In genomic region chr7:514651-515598, GRCh38 we compare ENCODE assay signal across 9 cellular contexts. TPM values are rescaled to one million over a fixed set of nuclear protein-coding genes. Genes with fewer than 3 reads are reported as not detected.
DNase-seq lines count a peak whose midpoint lies in the region; ATAC-seq and TF ChIP-seq lines count a peak whose summit lies in the region.
"Had no signal": no experiment of that assay in that cellular context is flagged by ENCODE, and none has a peak within 500 bp of the region (broad histone marks: within the 10 kb centered on the region; RNA-seq: fewer than 3 reads in every experiment).

No MANE protein-coding gene starts in this region.

- no peak overlapping the region for H3K14ac ChIP-seq in trophoblast cell (ENCODE audit: low read length)

- H2AK5ac ChIP-seq in trophoblast cell (ENCODE audit: low read length) = no peak overlapping the region

- no peak for ATAC-seq in HG03025 (IDR thresholded peaks at IDR 0.05; ENCODE audit: low FRiP score, unreplicated experiment)
- ATAC-seq in HG02610 (IDR thresholded peaks at IDR 0.05; ENCODE audit: unreplicated experiment) = no peak

- H3K9ac ChIP-seq in ES-I3 (ENCODE audit: low read depth, low read length) (peak overlapping the region; percentile 34), trophoblast cell (ENCODE audit: low read length) (no peak overlapping the region)

- intact Hi-C loops in esophagus squamous epithelium (cut with DNase I) = no loop called here

- no peak overlapping the region for H2BK5ac ChIP-seq in trophoblast cell (ENCODE audit: low read depth, low read length, poor library complexity)

- 50% methylated on average over 7 to 8 of the region's 25 CpGs for WGBS in esophagus squamous epithelium, 2 donors
- WGBS in trophoblast cell (ENCODE audit: extremely low coverage, insufficient coverage, insufficient read length) = no CpG with 5 or more reads among the region's 25 CpGs

- no peak overlapping the region for H2AFZ ChIP-seq in trophoblast cell (ENCODE audit: insufficient read depth, low read length, poor library complexity)

- H3K79me1 ChIP-seq in trophoblast cell (ENCODE audit: low read length) = peaks cover 7% of the 10 kb centered on the region

- DNase-seq in RPMI7951 (ENCODE audit: low read depth) (peak; percentile 68), esophagus squamous epithelium (lab: John Stamatoyannopoulos, UW) (no peak), trophoblast cell (no peak), HT-29 (ENCODE audit: low spot score) (no peak), SW 1271 (lab: John Stamatoyannopoulos, UW) (no peak)

- H3K36me3 ChIP-seq in ES-I3 (ENCODE audit: insufficient read depth, low read length) = no peaks in the 10 kb centered on the region; the same call in 1 of the 2 replicates
- peaks cover 0 to 19% (median 0%) of the 10 kb centered on the region in 3 donors for H3K36me3 ChIP-seq in esophagus squamous epithelium
- peaks cover 3 to 7% of the 10 kb centered on the region in 2 experiments for H3K36me3 ChIP-seq in trophoblast cell (ENCODE audit: control insufficient read depth in 1 of 2, insufficient read depth in 2 of 2, low read length in 2 of 2)

- TF ChIP-seq POLR2A in esophagus squamous epithelium (IDR thresholded peaks at IDR 0.05) = no peak

- no peak overlapping the region for H4K8ac ChIP-seq in trophoblast cell (ENCODE audit: low read depth, low read length)

- H3K4me1 ChIP-seq in ES-I3 (ENCODE audit: insufficient read depth, low read length) = peaks cover 31% of the 10 kb centered on the region; the same call in 1 of the 2 replicates
- peaks cover 39 to 85% (median 47%) of the 10 kb centered on the region in 3 donors for H3K4me1 ChIP-seq in esophagus squamous epithelium
- H3K4me1 ChIP-seq in trophoblast cell (ENCODE audit: control insufficient read depth in 1 of 2, insufficient read depth in 2 of 2, low read length in 2 of 2) = peaks cover 24 to 25% of the 10 kb centered on the region in 2 experiments

- H3K27me3 ChIP-seq in esophagus squamous epithelium (peaks cover 0 to 65% (median 0%) of the 10 kb centered on the region in 4 donors), trophoblast cell (ENCODE audit: insufficient read depth, low read length) (peaks cover 3% of the 10 kb centered on the region)

- H3K27ac ChIP-seq in esophagus squamous epithelium (peak overlapping the region; percentile 51 to 92 (median 85)), trophoblast cell (ENCODE audit: low read depth, low read length) (no peak overlapping the region)
- H3K27ac ChIP-seq: HL-60 had no signal

- H2BK120ac ChIP-seq in trophoblast cell (ENCODE audit: insufficient read depth, low read length, poor library complexity) = no peak overlapping the region

- no peak overlapping the region for H2BK12ac ChIP-seq in trophoblast cell (ENCODE audit: low read length)

- H3K18ac ChIP-seq in trophoblast cell (ENCODE audit: low read length) = no peak overlapping the region

- H3K4ac ChIP-seq in trophoblast cell (ENCODE audit: low read depth, low read length) = peak overlapping the region; percentile 1

- no peak for TF ChIP-seq CTCF in esophagus squamous epithelium (IDR thresholded peaks at IDR 0.05)

- no peak overlapping the region for H4K12ac ChIP-seq in trophoblast cell (ENCODE audit: low read depth, low read length)

- H3K79me2 ChIP-seq in trophoblast cell (ENCODE audit: control insufficient read depth, insufficient read depth, low read length, poor library complexity) = peaks cover 4% of the 10 kb centered on the region

- H3K23ac ChIP-seq in trophoblast cell (ENCODE audit: low read length) = no peak overlapping the region

- H3K9me3 ChIP-seq in ES-I3 (ENCODE audit: control insufficient read depth, insufficient read depth, low read length) = no peaks in the 10 kb centered on the region
- no peaks in the 10 kb centered on the region for H3K9me3 ChIP-seq in esophagus squamous epithelium
- H3K9me3 ChIP-seq in trophoblast cell (ENCODE audit: insufficient read depth, low read depth, low read length) = no peaks in the 10 kb centered on the region

- peak overlapping the region in 1 of 4 donors; percentile 12 for H3K4me3 ChIP-seq in esophagus squamous epithelium
- no peak overlapping the region for H3K4me3 ChIP-seq in trophoblast cell (ENCODE audit: low read depth, low read length)

- no peak overlapping the region for H4K91ac ChIP-seq in trophoblast cell (ENCODE audit: low read depth, low read length)

- H3K4me2 ChIP-seq in trophoblast cell (ENCODE audit: low read length) = peak overlapping the region; percentile 34

RNA-seq across cellular contexts. Expression of gene PDGFA, which starts 4.7 kb away (rescaled TPM):
- 48.1 and 54.1 TPM in 2 replicates for total RNA-seq in RPMI7951 (2014; rRNA removed; shearing (Covaris generic))
- total RNA-seq in esophagus squamous epithelium = 10 to 100 TPM in 2 of 4 donors, 1 to 10 TPM in 2; 5.1 to 13.5 (median 8.5) TPM
- polyA plus RNA-seq in trophoblast cell (2013) = 9.7 and 10.6 TPM in 2 replicates
- 15.8 and 17.3 TPM in 2 replicates for total RNA-seq in HT-29 (2014; rRNA removed; shearing (Covaris generic))
